Comparison of ENCODE assay signal across 16 cellular contexts in genomic region chr2:39154944-39155343, GRCh38. TPM values are rescaled to one million over a fixed set of nuclear protein-coding genes. Genes with fewer than 3 reads are reported as not detected.
DNase-seq lines count a peak whose midpoint lies in the region; ATAC-seq, FAIRE-seq and TF ChIP-seq lines count a peak whose summit lies in the region.
"Had no signal": no experiment of that assay in that cellular context is flagged by ENCODE, and none has a peak within 500 bp of the region (broad histone marks: within the 10 kb centered on the region; RNA-seq: fewer than 3 reads in every experiment).

No MANE protein-coding gene starts in this region.

- WGBS in K562 (ENCODE audit: insufficient coverage, low coverage, missing lambda C conversion rate) = 45% methylated on average over 3 of the region's 3 CpGs
- WGBS in iPS DF 6.9 (ENCODE audit: insufficient coverage, insufficient read length) = no CpG with 5 or more reads among the region's 3 CpGs

- no peaks in the 10 kb centered on the region for H3K9me2 ChIP-seq in HCT116 (ENCODE audit: insufficient read depth)

- H3K9me3 ChIP-seq in HCT116 (ENCODE audit: control insufficient read depth in 1 of 2, insufficient read depth in 1 of 2, low read depth in 1 of 2, low read length in 2 of 2) (no peaks in the 10 kb centered on the region), K562 (replicated peaks; ENCODE audit: control insufficient read depth, insufficient read depth, low read depth, low read length) (no peaks in the 10 kb centered on the region; the same call in 1 of the 2 replicates), iPS DF 6.9 (ENCODE audit: control insufficient read depth, insufficient read depth, low read length) (no peaks in the 10 kb centered on the region)

- POLR2A ChIA-PET in HCT116 (lab: Charles Lee) = interaction anchor here (0.9 kb wide), 1 partner anchor 9 kb away, joined by 4 read pairs; no protein-coding TSS in a partner anchor
- POLR2A ChIA-PET in K562 (lab: Yijun Ruan, JAX) = interaction anchor here (0.6 kb wide), 2 partner anchors 18 to 42 kb away, joined by 3 read pairs; no protein-coding TSS in a partner anchor

- no TSS peak for BruUV-seq in HCT116 (replicated peaks; lab: Mats Ljungman, UMichigan)
- no TSS peak for BruUV-seq in K562 (replicated peaks; lab: Mats Ljungman, UMichigan)

- RAD21 ChIA-PET in HCT116 (lab: Charles Lee; ENCODE audit: low non-redundant PET in 1 of 2, low total read pairs in 2 of 2, uncharacterized antibody in 2 of 2, unreplicated experiment in 2 of 2) = no interaction called here

- H3K9ac ChIP-seq in HCT116 (ENCODE audit: low read length) (no peak overlapping the region), K562 (ENCODE audit: insufficient read depth in 1 of 2, low read depth in 2 of 2, low read length in 2 of 2) (no peak overlapping the region; a peak in 1 of 4 replicates)

- no peaks in the 10 kb centered on the region for H3K9me1 ChIP-seq in K562 (ENCODE audit: control insufficient read depth, insufficient read depth, low read length)

- TF ChIP-seq RAD21 in HCT116 (IDR thresholded peaks at IDR 0.05; ENCODE audit: low read depth) = no peak
- no peak for TF ChIP-seq RAD21 in K562 (CRISPR knock-in tag; conservative IDR thresholded peaks at IDR 0.05 in 1 of 2, IDR thresholded peaks at IDR 0.05 in 1 of 2)

- H3K27me3 ChIP-seq in HCT116 (ENCODE audit: insufficient read depth, low read length) = no peaks in the 10 kb centered on the region
- no peaks in the 10 kb centered on the region for H3K27me3 ChIP-seq in K562 (ENCODE audit: control insufficient read depth in 2 of 2, insufficient read depth in 2 of 2, low read length in 2 of 2)
- H3K27me3 ChIP-seq in iPS DF 6.9 (ENCODE audit: control insufficient read depth, insufficient read depth, low read length) = no peaks in the 10 kb centered on the region

- H4K20me1 ChIP-seq in HCT116 (ENCODE audit: insufficient read depth) (no peaks in the 10 kb centered on the region), K562 (replicated peaks; ENCODE audit: control insufficient read depth, insufficient read depth, low read length) (no peaks in the 10 kb centered on the region)

- H3K27ac ChIP-seq in HCT116 (ENCODE audit: low read depth, low read length) (no peak overlapping the region), K562 (ENCODE audit: extremely low read depth, low read depth, low read length) (no peak overlapping the region), iPS DF 6.9 (ENCODE audit: low read length) (no peak overlapping the region)

- intact Hi-C loops in HCT116 (cut with micrococcal nuclease) (no loop called here), K562 (cut with micrococcal nuclease) (no loop called here)

- H3K4me2 ChIP-seq in HCT116 (ENCODE audit: low read length) (no peak overlapping the region), K562 (ENCODE audit: insufficient read depth, low read length) (peak overlapping the region; percentile 28; the same call in 1 of the 2 replicates)

- H3K79me2 ChIP-seq in HCT116 (ENCODE audit: insufficient read depth, low read length) (no peaks in the 10 kb centered on the region), K562 (ENCODE audit: control insufficient read depth, insufficient read depth, low read length) (no peaks in the 10 kb centered on the region)

- H2AFZ ChIP-seq in HCT116 (ENCODE audit: low read depth, low read length, poor library complexity, severe bottlenecking) = peak overlapping the region; percentile 60
- peak overlapping the region; percentile 77 for H2AFZ ChIP-seq in K562 (ENCODE audit: low read depth, low read length)

- in situ Hi-C loops in K562 (cut with MboI) = no loop called here

- TF ChIP-seq EP300 in K562 (IDR thresholded peaks at IDR 0.05; ENCODE audit: low read length) = no peak

- FAIRE-seq in K562 (lab: Jason Lieb, UNC) = no peak
- FAIRE-seq: GM12878, GM18507 had no signal

- TF ChIP-seq POLR2A in HCT116 (IDR thresholded peaks at IDR 0.05; ENCODE audit: borderline replicate concordance, extremely low read depth, insufficient read depth, insufficient read length) = no peak
- TF ChIP-seq POLR2A in K562 (conservative IDR thresholded peaks at IDR 0.05) = no peak

- TF ChIP-seq CTCF in HCT116 (IDR thresholded peaks at IDR 0.05 in 2 of 3, conservative IDR thresholded peaks at IDR 0.05 in 1 of 3; ENCODE audit: borderline replicate concordance in 1 of 3, insufficient read depth in 1 of 3, low read depth in 2 of 3, low read length in 2 of 3) (no peak), K562 (IDR thresholded peaks at IDR 0.05 in 2 of 3, conservative IDR thresholded peaks at IDR 0.05 in 1 of 3; ENCODE audit: insufficient read depth in 2 of 3, low read depth in 1 of 3, low read length in 3 of 3) (no peak)

- H3K4me1 ChIP-seq in HCT116 (ENCODE audit: control insufficient read depth in 1 of 2, insufficient read depth in 2 of 2, low read length in 2 of 2) (no peaks in the 10 kb centered on the region), K562 (replicated peaks in 1 of 2; ENCODE audit: control insufficient read depth in 2 of 2, insufficient read depth in 2 of 2, low read length in 2 of 2) (peaks cover 13% of the 10 kb centered on the region in 2 experiments; a peak in 4 of 5 replicates), iPS DF 6.9 (ENCODE audit: control insufficient read depth, insufficient read depth, low read length) (no peaks in the 10 kb centered on the region)

- ATAC-seq in HCT116 (peak; percentile 83), K562 (peak; percentile 75), GM21381 (IDR thresholded peaks at IDR 0.05; ENCODE audit: unreplicated experiment) (no peak)
- ATAC-seq: GM12878 had no signal

- DNase-seq in A172 (ENCODE audit: low spot score) (peak; percentile 10), HCT116 (ENCODE audit: low read depth, low spot score) (no peak), K562 (ENCODE audit: extremely low read depth in 1 of 4, low spot score in 3 of 4) (peak in 1 of 4 experiments; percentile 56), iPS DF 6.9 (ENCODE audit: low read depth, low spot score) (peak; percentile 31), NK-92 (lab: John Stamatoyannopoulos, UW; ENCODE audit: unreplicated experiment) (no peak), NCI-H1694 (lab: John Stamatoyannopoulos, UW) (no peak)
- DNase-seq: 8988T; C1 segment of cervical spinal cord; Calu3; CD4-positive, alpha-beta T cell; DMS 273 treated with DMSO at 0.1 percent for 48 hours; GOT3; HCEC 1CT had no signal

- CTCF ChIA-PET in HCT116 (lab: Charles Lee) = no interaction called here
- CTCF ChIA-PET in K562 (lab: Yijun Ruan, JAX; ENCODE audit: low intra/inter-chr PET ratio) = interaction anchor here (0.6 kb wide), 1 partner anchor 717 kb away, joined by 6 read pairs; no protein-coding TSS in a partner anchor

- H3K36me3 ChIP-seq in HCT116 (ENCODE audit: control insufficient read depth in 1 of 2, insufficient read depth in 2 of 2, low read length in 2 of 2) (no peaks in the 10 kb centered on the region), K562 (ENCODE audit: control insufficient read depth, insufficient read depth, low read length) (no peaks in the 10 kb centered on the region), iPS DF 6.9 (ENCODE audit: control insufficient read depth, insufficient read depth, low read length) (no peaks in the 10 kb centered on the region)

- H3K4me3 ChIP-seq in HCT116 (replicated peaks in 1 of 2; ENCODE audit: low read depth in 1 of 2, low read length in 2 of 2) = no peak overlapping the region
- H3K4me3 ChIP-seq in K562 = no peak overlapping the region
- H3K4me3 ChIP-seq in iPS DF 6.9 (ENCODE audit: low read length) = no peak overlapping the region
- H3K4me3 ChIP-seq: GM12878 had no signal

TF ChIP-seq in HCT116, 20 proteins besides CTCF, POLR2A, EP300 and RAD21 (continues in another document):
- TF ChIP-seq ZFX (IDR thresholded peaks at IDR 0.05) = no peak
- TF ChIP-seq EZH2phosphoT487 (IDR thresholded peaks at IDR 0.05; ENCODE audit: borderline replicate concordance) = no peak
- no peak for TF ChIP-seq FOSL1 (IDR thresholded peaks at IDR 0.05; ENCODE audit: low read depth)
- no peak for TF ChIP-seq SRF (IDR thresholded peaks at IDR 0.05; ENCODE audit: low read depth)
- TF ChIP-seq YY1 (IDR thresholded peaks at IDR 0.05; ENCODE audit: extremely low read depth, insufficient replicate concordance, low read depth, low read length) = no peak
- no peak for TF ChIP-seq EZH2 (IDR thresholded peaks at IDR 0.05)

TF ChIP-seq in K562, 482 proteins besides CTCF, POLR2A, EP300 and RAD21 (continues in another document):
- TF ChIP-seq, protein P1, sequence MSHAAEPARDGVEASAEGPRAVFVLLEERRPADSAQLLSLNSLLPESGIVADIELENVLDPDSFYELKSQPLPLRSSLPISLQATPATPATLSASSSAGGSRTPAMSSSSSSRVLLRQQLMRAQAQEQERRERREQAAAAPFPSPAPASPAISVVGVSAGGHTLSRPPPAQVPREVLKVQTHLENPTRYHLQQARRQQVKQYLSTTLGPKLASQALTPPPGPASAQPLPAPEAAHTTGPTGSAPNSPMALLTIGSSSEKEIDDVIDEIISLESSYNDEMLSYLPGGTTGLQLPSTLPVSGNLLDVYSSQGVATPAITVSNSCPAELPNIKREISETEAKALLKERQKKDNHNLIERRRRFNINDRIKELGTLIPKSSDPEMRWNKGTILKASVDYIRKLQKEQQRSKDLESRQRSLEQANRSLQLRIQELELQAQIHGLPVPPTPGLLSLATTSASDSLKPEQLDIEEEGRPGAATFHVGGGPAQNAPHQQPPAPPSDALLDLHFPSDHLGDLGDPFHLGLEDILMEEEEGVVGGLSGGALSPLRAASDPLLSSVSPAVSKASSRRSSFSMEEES (CRISPR knock-in tag; IDR thresholded peaks at IDR 0.05) = peak; percentile 77

RNA-seq across cellular contexts. Expression of gene SOS1, which starts 34.1 kb away (rescaled TPM):
- total RNA-seq in A172 (2014; rRNA removed; shearing (Covaris generic)) = 10.3 and 14.1 TPM in 2 replicates
- total RNA-seq in HCT116 (2021; ENCODE audit: unreplicated experiment) (19.4 TPM), K562 (2014; rRNA removed) (6.3 and 7.6 TPM in 2 replicates), K562 (2014; rRNA removed; fragmentation: Illumina TruSeq; extraction: Trizol) (16.3 and 17.9 TPM in 2 replicates), K562 (2015; rRNA removed; fragmentation: Illumina TruSeq; extraction: Trizol) (20.1 and 21.6 TPM in 2 replicates), K562 (2021) (23.1 and 23.8 TPM in 2 replicates)
- 6.3 and 6.6 TPM in 2 replicates for polyA plus RNA-seq in HCT116 (2012)
- total RNA-seq in K562 (2011; cell fraction: chromatin; rRNA removed; ENCODE audit: low replicate concordance) = 26.1 and 163 TPM in 2 replicates
- 8.8 and 15.8 TPM in 2 replicates for total RNA-seq in K562 (2011; cell fraction: nucleolus; rRNA removed)
- total RNA-seq in K562 (2011; cell fraction: nucleoplasm; rRNA removed) = 38.1 and 53.0 TPM in 2 replicates
- polyA plus RNA-seq in K562 (2011; rRNA removed) (27.1 and 27.9 TPM in 2 replicates), K562 (2014; fragmentation: Illumina TruSeq; extraction: Trizol) (24.5 and 26.8 TPM in 2 replicates), K562 (2014; fragmentation: Nextera tagmentation; extraction: Ambion mirVana) (1 to 10 TPM; 2.5 to 4.0 TPM), K562 (2014; rRNA removed) (10.9 and 12.1 TPM in 2 replicates)
- polyA plus RNA-seq in K562 (2011; cell fraction: cytosol; rRNA removed) = 16.0 and 30.7 TPM in 2 replicates
- 61.3 and 78.0 TPM in 2 replicates for polyA plus RNA-seq in K562 (2011; cell fraction: nucleus; rRNA removed)
- 13.2 and 16.3 TPM in 2 replicates for polyA plus RNA-seq in K562 (2012)
- polyA minus RNA-seq in K562 (2011; rRNA and poly(A)+ RNA removed) = 80.6 and 96.0 TPM in 2 replicates
- polyA minus RNA-seq in K562 (2011; cell fraction: cytosol; rRNA and poly(A)+ RNA removed) = 15.1 and 17.0 TPM in 2 replicates
- 52.2 and 93.1 TPM in 2 replicates for polyA minus RNA-seq in K562 (2011; cell fraction: nucleus; rRNA and poly(A)+ RNA removed)

Comparison
In these comparisons a context has a peak if more than half of its experiments do, and no peak if none do; other contexts are left out.
1. DNase-seq: peak in A172 (single experiment) and iPS DF 6.9 (single experiment); none in HCT116 (single experiment), NK-92 (single experiment) and NCI-H1694 (single experiment).